ENCODE assay signal across 8 cellular contexts in genomic region chr19:2648528-2648937, GRCh38.
DNase-seq lines count a peak whose midpoint lies in the region; ATAC-seq lines count a peak whose summit lies in the region.

No MANE protein-coding gene starts in this region.

- peak overlapping the region; percentile 41 for H3K27ac Mint-ChIP-seq in memory B cell

- no peaks in the 10 kb centered on the region for H3K27me3 Mint-ChIP-seq in memory B cell

- no peak overlapping the region for H3K4me3 Mint-ChIP-seq in memory B cell

- no peaks in the 10 kb centered on the region for H3K9me3 Mint-ChIP-seq in memory B cell

- DNase-seq in CD1c-positive myeloid dendritic cell (ENCODE audit: extremely low spot score) (peak; percentile 85), NCI-H82 (lab: John Stamatoyannopoulos, UW) (peak; percentile 82), ecto neural progenitor cell (ENCODE audit: low spot score) (peak; percentile 79), memory B cell (ENCODE audit: low spot score in 2 of 2) (peak; percentile 85 to 87)
- DNase-seq in activated CD4-positive, alpha-beta T cell treated with anti-CD3 and anti-CD28 coated beads, Interleukin-2, amount 50 U/mL, for 4 hours: peak; percentile 70 to 75
- DNase-seq in stimulated activated CD8-positive, alpha-beta memory T cell treated with anti-CD3 and anti-CD28 coated beads, Interleukin-15, amount 100 ng/mL, for 48 hours (ENCODE audit: low read depth in 2 of 2): peak; percentile 41 to 43

- peaks cover 21% of the 10 kb centered on the region for H3K36me3 Mint-ChIP-seq in memory B cell

- peaks cover 27% of the 10 kb centered on the region for H3K4me1 Mint-ChIP-seq in memory B cell

- ATAC-seq in HG02798 (IDR thresholded peaks at IDR 0.05; ENCODE audit: poor library complexity, unreplicated experiment): peak; percentile 42
- peak; percentile 73 for ATAC-seq in memory B cell (ENCODE audit: low read depth)
- ATAC-seq in GM21619 (IDR thresholded peaks at IDR 0.05; ENCODE audit: unreplicated experiment): no peak
